In the genomic region with DNA sequence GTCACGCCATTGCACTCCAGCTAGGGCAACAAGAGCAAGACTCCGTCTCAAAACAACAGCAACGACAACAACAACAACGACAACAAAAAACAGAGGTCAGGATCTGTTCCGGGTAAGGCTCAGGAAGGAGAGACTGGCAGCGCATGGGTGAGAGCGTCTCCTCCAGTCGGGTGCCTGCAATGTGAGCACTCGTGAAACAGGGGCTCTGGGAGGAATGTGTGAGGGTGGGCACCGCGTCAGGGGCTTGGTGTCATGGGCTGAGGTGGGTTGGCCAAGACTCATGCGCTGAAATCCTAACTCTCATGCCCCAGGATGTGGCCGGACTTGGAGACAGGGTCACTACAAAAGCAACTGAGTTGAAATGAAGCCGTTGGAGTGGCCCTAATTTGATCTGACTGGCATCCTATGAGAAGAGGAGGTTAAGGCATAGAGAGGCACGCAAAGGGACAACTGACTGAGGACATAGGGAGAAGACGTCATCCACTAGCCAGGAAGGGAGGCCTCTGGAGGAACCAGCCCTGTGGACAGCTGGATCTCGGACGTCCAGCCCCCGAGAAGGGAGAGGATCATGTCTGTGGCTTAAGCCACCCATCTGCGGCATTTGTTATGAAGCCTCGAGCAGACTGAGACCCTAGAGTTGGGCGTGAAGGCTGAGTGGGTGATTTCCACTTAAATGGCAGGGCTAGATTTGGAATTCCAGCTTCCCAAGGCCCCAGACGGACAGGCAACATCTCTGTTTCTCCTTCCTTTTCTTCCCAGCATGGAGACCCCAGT, we compare ENCODE assay signal across 2 cellular contexts.
TF ChIP-seq lines count a peak whose summit lies in the region.

No MANE protein-coding gene starts in this region.

TF ChIP-seq in IMR-90, 13 proteins besides CTCF, POLR2A, EP300 and RAD21 (continued from another document):
- no peak for TF ChIP-seq CEBPB (IDR thresholded peaks at IDR 0.05; ENCODE audit: low read depth, low read length)
- no peak for TF ChIP-seq MAFK (IDR thresholded peaks at IDR 0.05; ENCODE audit: low read depth, low read length)
- TF ChIP-seq BHLHE40 (IDR thresholded peaks at IDR 0.05; ENCODE audit: low read depth, low read length) = no peak
- TF ChIP-seq NFE2L2 (IDR thresholded peaks at IDR 0.05; ENCODE audit: low read depth, low read length) = no peak
- no peak for TF ChIP-seq CHD1 (IDR thresholded peaks at IDR 0.05; ENCODE audit: low read depth, low read length)
- TF ChIP-seq, protein P1, sequence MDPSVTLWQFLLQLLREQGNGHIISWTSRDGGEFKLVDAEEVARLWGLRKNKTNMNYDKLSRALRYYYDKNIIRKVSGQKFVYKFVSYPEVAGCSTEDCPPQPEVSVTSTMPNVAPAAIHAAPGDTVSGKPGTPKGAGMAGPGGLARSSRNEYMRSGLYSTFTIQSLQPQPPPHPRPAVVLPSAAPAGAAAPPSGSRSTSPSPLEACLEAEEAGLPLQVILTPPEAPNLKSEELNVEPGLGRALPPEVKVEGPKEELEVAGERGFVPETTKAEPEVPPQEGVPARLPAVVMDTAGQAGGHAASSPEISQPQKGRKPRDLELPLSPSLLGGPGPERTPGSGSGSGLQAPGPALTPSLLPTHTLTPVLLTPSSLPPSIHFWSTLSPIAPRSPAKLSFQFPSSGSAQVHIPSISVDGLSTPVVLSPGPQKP (IDR thresholded peaks at IDR 0.05; ENCODE audit: borderline replicate concordance, low read depth, low read length) = no peak
- TF ChIP-seq, protein P2, sequence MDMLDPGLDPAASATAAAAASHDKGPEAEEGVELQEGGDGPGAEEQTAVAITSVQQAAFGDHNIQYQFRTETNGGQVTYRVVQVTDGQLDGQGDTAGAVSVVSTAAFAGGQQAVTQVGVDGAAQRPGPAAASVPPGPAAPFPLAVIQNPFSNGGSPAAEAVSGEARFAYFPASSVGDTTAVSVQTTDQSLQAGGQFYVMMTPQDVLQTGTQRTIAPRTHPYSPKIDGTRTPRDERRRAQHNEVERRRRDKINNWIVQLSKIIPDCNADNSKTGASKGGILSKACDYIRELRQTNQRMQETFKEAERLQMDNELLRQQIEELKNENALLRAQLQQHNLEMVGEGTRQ (IDR thresholded peaks at IDR 0.05; ENCODE audit: low read depth, low read length) = no peak
- no peak for TF ChIP-seq MAZ (IDR thresholded peaks at IDR 0.05; ENCODE audit: borderline replicate concordance, low read depth, low read length)

TF ChIP-seq in HEK293T, 16 proteins besides CTCF, POLR2A, EP300 and RAD21 (continued from another document):
- TF ChIP-seq NFRKB (IDR thresholded peaks at IDR 0.05) (no peak), BHLHE40 (IDR thresholded peaks at IDR 0.05; ENCODE audit: borderline replicate concordance) (no peak), L3MBTL2 (conservative IDR thresholded peaks at IDR 0.05) (no peak), ARNT (IDR thresholded peaks at IDR 0.05) (no peak)
- TF ChIP-seq, protein P3, sequence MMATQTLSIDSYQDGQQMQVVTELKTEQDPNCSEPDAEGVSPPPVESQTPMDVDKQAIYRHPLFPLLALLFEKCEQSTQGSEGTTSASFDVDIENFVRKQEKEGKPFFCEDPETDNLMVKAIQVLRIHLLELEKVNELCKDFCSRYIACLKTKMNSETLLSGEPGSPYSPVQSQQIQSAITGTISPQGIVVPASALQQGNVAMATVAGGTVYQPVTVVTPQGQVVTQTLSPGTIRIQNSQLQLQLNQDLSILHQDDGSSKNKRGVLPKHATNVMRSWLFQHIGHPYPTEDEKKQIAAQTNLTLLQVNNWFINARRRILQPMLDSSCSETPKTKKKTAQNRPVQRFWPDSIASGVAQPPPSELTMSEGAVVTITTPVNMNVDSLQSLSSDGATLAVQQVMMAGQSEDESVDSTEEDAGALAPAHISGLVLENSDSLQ (IDR thresholded peaks at IDR 0.05) = no peak
